Comparison of ENCODE assay signal across 3 cellular contexts in genomic region chr4:128322986-128323385, GRCh38.
TF ChIP-seq lines count a peak whose summit lies in the region.

No MANE protein-coding gene starts in this region.

TF ChIP-seq in PFSK-1, 5 proteins besides CTCF, POLR2A, EP300 and RAD21:
- TF ChIP-seq FOXP2 (optimal IDR thresholded peaks at IDR 0.05; ENCODE audit: borderline replicate concordance, extremely low read depth, extremely low read length, insufficient read depth) (no peak), REST (IDR thresholded peaks at IDR 0.05; ENCODE audit: insufficient read depth in 1 of 2, low read depth in 2 of 2, low read length in 2 of 2) (0 out of 4 replicates have a peak, but pooled peaks of 1 of the 2 experiments have one; percentile 52), POLR2AphosphoS5 (IDR thresholded peaks at IDR 0.05; ENCODE audit: low read depth, low read length) (no peak), TAF1 (IDR thresholded peaks at IDR 0.05; ENCODE audit: borderline replicate concordance, insufficient read depth, low read length) (peak; percentile 29; the same call in 1 of the 2 replicates), SIN3A (IDR thresholded peaks at IDR 0.05; ENCODE audit: borderline replicate concordance, insufficient read depth, low read length) (no peak)

TF ChIP-seq in endothelial cell of umbilical vein, 7 proteins besides CTCF, POLR2A, EP300 and RAD21:
- peak; percentile 33 for TF ChIP-seq MYC (IDR thresholded peaks at IDR 0.05; ENCODE audit: low read depth, low read length)
- TF ChIP-seq FOS (IDR thresholded peaks at IDR 0.05; ENCODE audit: borderline replicate concordance, insufficient read depth, low read length), result peak; percentile 86
- peak; percentile 76 for TF ChIP-seq JUN (IDR thresholded peaks at IDR 0.05; ENCODE audit: borderline replicate concordance, insufficient read depth, insufficient read length, low read depth)
- peak; percentile 92 for TF ChIP-seq POLR2AphosphoS5 (IDR thresholded peaks at IDR 0.05; ENCODE audit: insufficient read depth, low read depth, low read length)
- no peak for TF ChIP-seq MAX (IDR thresholded peaks at IDR 0.05; ENCODE audit: insufficient read depth, insufficient read length)
- no peak for TF ChIP-seq EZH2 (IDR thresholded peaks at IDR 0.05; ENCODE audit: borderline replicate concordance, low read depth, low read length, severe bottlenecking)
- peak; percentile 100 for TF ChIP-seq GATA2 (IDR thresholded peaks at IDR 0.05; ENCODE audit: insufficient read depth, insufficient read length, low read depth, low read length)

TF ChIP-seq in GM23338, 12 proteins besides CTCF, POLR2A, EP300 and RAD21:
- TF ChIP-seq, protein P1, sequence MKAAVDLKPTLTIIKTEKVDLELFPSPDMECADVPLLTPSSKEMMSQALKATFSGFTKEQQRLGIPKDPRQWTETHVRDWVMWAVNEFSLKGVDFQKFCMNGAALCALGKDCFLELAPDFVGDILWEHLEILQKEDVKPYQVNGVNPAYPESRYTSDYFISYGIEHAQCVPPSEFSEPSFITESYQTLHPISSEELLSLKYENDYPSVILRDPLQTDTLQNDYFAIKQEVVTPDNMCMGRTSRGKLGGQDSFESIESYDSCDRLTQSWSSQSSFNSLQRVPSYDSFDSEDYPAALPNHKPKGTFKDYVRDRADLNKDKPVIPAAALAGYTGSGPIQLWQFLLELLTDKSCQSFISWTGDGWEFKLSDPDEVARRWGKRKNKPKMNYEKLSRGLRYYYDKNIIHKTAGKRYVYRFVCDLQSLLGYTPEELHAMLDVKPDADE (IDR thresholded peaks at IDR 0.05), result no peak
- TF ChIP-seq ZNF331 (CRISPR knock-in tag; IDR thresholded peaks at IDR 0.05; ENCODE audit: low read depth) (no peak), REST (IDR thresholded peaks at IDR 0.05; ENCODE audit: unreplicated experiment) (no peak), ZNF114 (CRISPR knock-in tag; IDR thresholded peaks at IDR 0.05) (no peak), EZH2 (IDR thresholded peaks at IDR 0.05; ENCODE audit: low read depth, unreplicated experiment) (no peak), JUNB (IDR thresholded peaks at IDR 0.05; ENCODE audit: unreplicated experiment) (no peak), EZH2phosphoT487 (IDR thresholded peaks at IDR 0.05; ENCODE audit: unreplicated experiment) (no peak), ZNF462 (CRISPR knock-in tag; IDR thresholded peaks at IDR 0.05) (no peak), POLR2AphosphoS5 (IDR thresholded peaks at IDR 0.05; ENCODE audit: low read depth) (no peak), CREB1 (CRISPR knock-in tag; IDR thresholded peaks at IDR 0.05; ENCODE audit: low read depth) (no peak), NANOG (IDR thresholded peaks at IDR 0.05; ENCODE audit: borderline replicate concordance) (no peak), STAT1 (IDR thresholded peaks at IDR 0.05; ENCODE audit: unreplicated experiment) (no peak)
